ENCODE assay signal across 8 cellular contexts in the genomic region with DNA sequence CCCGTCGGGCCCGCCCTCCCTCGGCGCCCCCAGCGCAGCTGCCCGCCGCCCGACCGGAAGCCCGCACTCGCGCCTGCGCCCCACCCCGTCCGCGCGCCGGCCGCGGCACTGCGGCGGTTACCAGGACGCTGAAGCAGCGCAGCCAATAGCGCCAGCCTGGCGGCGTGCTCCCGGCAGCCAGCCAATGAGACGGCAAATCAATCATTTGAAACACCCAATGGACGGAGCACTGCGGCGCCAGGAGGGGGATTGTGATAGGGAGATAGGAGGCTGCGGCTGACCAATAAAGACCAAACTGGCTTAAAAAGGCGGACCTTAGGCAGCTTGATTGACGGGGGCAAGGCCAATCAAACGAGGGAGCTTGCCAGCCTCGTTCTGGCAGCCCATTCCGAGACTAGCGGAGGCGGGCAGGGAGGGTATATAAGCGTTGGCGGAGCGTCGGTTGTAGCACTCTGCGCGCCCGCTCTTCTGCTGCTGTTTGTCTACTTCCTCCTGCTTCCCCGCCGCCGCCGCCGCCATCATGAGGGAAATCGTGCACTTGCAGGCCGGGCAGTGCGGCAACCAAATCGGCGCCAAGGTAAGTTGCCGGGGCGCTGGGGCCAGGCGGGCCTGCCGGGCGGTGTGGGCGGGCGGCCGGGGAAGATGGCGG. TPM values are rescaled to one million over a fixed set of nuclear protein-coding genes. Genes with fewer than 3 reads are reported as not detected.
DNase-seq lines count a peak whose midpoint lies in the region; ATAC-seq and TF ChIP-seq lines count a peak whose summit lies in the region.

A gene (plus strand): TSS at position 447 of the 649 bp plus-strand sequence. CDS start 74 bp downstream, at position 521.

- H3K4me3 ChIP-seq in GM06990 (replicated peaks; ENCODE audit: low read depth, low read length) = peak within 1 kb of the TSS; percentile 95
- peak within 1 kb of the TSS; percentile 88 for H3K4me3 ChIP-seq in suprapubic skin

- H3K36me3 ChIP-seq in GM06990 (ENCODE audit: control insufficient read depth, insufficient read depth, low read length) (peaks cover 18% of the 10 kb centered on the region), suprapubic skin (peaks cover 15% of the 10 kb centered on the region)

- peaks cover 16% of the 10 kb centered on the region for H3K4me1 Mint-ChIP-seq in activated naive CD4-positive, alpha-beta T cell treated with anti-CD3 and anti-CD28 coated beads, Interleukin-2, amount 50 U/mL, for 24 hours

- H3K27ac Mint-ChIP-seq in activated naive CD4-positive, alpha-beta T cell treated with anti-CD3 and anti-CD28 coated beads, Interleukin-2, amount 50 U/mL, for 24 hours = peak within 1 kb of the TSS; percentile 96

- peak within 1 kb of the TSS; percentile 93 for H3K4me3 Mint-ChIP-seq in activated naive CD4-positive, alpha-beta T cell treated with anti-CD3 and anti-CD28 coated beads, Interleukin-2, amount 50 U/mL, for 24 hours

- ATAC-seq in HG02588 (IDR thresholded peaks at IDR 0.05; ENCODE audit: unreplicated experiment) (peak; percentile 67), SK-N-SH treated with all-trans-retinoic acid at 6 μM for 48 hours (peak; percentile 72)

- no peaks in the 10 kb centered on the region for H3K9me3 ChIP-seq in suprapubic skin

- H3K27me3 ChIP-seq in GM06990 (replicated peaks; ENCODE audit: control insufficient read depth, insufficient read depth, low read length) (no peaks in the 10 kb centered on the region), suprapubic skin (peaks cover under 1% of the 10 kb centered on the region)

- no peaks in the 10 kb centered on the region for H3K27me3 Mint-ChIP-seq in activated naive CD4-positive, alpha-beta T cell treated with anti-CD3 and anti-CD28 coated beads, Interleukin-2, amount 50 U/mL, for 24 hours

- peak; percentile 100 for TF ChIP-seq POLR2A in suprapubic skin (IDR thresholded peaks at IDR 0.05)

- no peak for TF ChIP-seq CTCF in GM06990 (IDR thresholded peaks at IDR 0.05; ENCODE audit: insufficient read depth, low read length, poor library complexity, severe bottlenecking)
- TF ChIP-seq CTCF in suprapubic skin (IDR thresholded peaks at IDR 0.05) = peak in 1 of 2 donors; percentile 4

- H3K36me3 Mint-ChIP-seq in activated naive CD4-positive, alpha-beta T cell treated with anti-CD3 and anti-CD28 coated beads, Interleukin-2, amount 50 U/mL, for 24 hours = peaks cover 9% of the 10 kb centered on the region

- peaks cover 83% of the 10 kb centered on the region for H3K4me1 ChIP-seq in suprapubic skin

- WGBS in suprapubic skin = 0% methylated on average over 1 of the region's 67 CpGs

- TF ChIP-seq EP300 in suprapubic skin (IDR thresholded peaks at IDR 0.05) = no peak

- H3K9me3 Mint-ChIP-seq in activated naive CD4-positive, alpha-beta T cell treated with anti-CD3 and anti-CD28 coated beads, Interleukin-2, amount 50 U/mL, for 24 hours = no peaks in the 10 kb centered on the region

- H3K27ac ChIP-seq in suprapubic skin = peak within 1 kb of the TSS; percentile 96

- DNase-seq in GM06990 (ENCODE audit: extremely low read depth, insufficient read length) (peak; percentile 100), NCI-H1092 (lab: John Stamatoyannopoulos, UW) (peak; percentile 99), globus pallidus (ENCODE audit: low spot score) (peak; percentile 100), nucleus accumbens (lab: John Stamatoyannopoulos, UW) (peak; percentile 88 to 100 (median 99)), suprapubic skin (ENCODE audit: low spot score in 2 of 2) (peak; percentile 99 to 100)

TF ChIP-seq in SK-N-SH treated with all-trans-retinoic acid at 6 μM for 48 hours, 23 proteins besides CTCF, POLR2A, EP300 and RAD21:
- no peak for TF ChIP-seq CSDC2 (CRISPR knock-in tag; IDR thresholded peaks at IDR 0.05)
- 0 out of 2 replicates have a peak, but pooled peaks have one; percentile 86 for TF ChIP-seq GLIS3 (CRISPR knock-in tag; IDR thresholded peaks at IDR 0.05)
- TF ChIP-seq, protein P1, sequence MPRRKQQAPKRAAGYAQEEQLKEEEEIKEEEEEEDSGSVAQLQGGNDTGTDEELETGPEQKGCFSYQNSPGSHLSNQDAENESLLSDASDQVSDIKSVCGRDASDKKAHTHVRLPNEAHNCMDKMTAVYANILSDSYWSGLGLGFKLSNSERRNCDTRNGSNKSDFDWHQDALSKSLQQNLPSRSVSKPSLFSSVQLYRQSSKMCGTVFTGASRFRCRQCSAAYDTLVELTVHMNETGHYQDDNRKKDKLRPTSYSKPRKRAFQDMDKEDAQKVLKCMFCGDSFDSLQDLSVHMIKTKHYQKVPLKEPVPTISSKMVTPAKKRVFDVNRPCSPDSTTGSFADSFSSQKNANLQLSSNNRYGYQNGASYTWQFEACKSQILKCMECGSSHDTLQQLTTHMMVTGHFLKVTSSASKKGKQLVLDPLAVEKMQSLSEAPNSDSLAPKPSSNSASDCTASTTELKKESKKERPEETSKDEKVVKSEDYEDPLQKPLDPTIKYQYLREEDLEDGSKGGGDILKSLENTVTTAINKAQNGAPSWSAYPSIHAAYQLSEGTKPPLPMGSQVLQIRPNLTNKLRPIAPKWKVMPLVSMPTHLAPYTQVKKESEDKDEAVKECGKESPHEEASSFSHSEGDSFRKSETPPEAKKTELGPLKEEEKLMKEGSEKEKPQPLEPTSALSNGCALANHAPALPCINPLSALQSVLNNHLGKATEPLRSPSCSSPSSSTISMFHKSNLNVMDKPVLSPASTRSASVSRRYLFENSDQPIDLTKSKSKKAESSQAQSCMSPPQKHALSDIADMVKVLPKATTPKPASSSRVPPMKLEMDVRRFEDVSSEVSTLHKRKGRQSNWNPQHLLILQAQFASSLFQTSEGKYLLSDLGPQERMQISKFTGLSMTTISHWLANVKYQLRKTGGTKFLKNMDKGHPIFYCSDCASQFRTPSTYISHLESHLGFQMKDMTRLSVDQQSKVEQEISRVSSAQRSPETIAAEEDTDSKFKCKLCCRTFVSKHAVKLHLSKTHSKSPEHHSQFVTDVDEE (CRISPR knock-in tag; IDR thresholded peaks at IDR 0.05) = 0 out of 2 replicates have a peak, but pooled peaks have one; percentile 28
- peak; percentile 84 for TF ChIP-seq ZC3H10 (CRISPR knock-in tag; IDR thresholded peaks at IDR 0.05)

RNA-seq across cellular contexts. Expression of the gene that starts here (rescaled TPM):
- total RNA-seq in suprapubic skin = 100 to 1,000 TPM; 225 to 708 (median 639) TPM

Comparison
In these comparisons a context has a peak if more than half of its experiments do, and no peak if none do; other contexts are left out.
1. Peak in every context shown above with its lines: DNase-seq, ATAC-seq, H3K4me3 ChIP-seq and H3K27ac ChIP-seq.